ENCODE assay signal across 1 cellular context in genomic region chr6:149545754-149546471, GRCh38.
TF ChIP-seq lines count a peak whose summit lies in the region.

TSS of gene PPIL4 (minus strand) at chr6:149546043. CDS start at chr6:149546005, 38 bp downstream.

TF ChIP-seq in K562, 482 proteins besides CTCF, POLR2A, EP300 and RAD21 (continued from another document and continues in another):
- TF ChIP-seq BHLHE40 (IDR thresholded peaks at IDR 0.05; ENCODE audit: low read length) (peak; percentile 69), ZNF592 (IDR thresholded peaks at IDR 0.05) (no peak), RBM15 (IDR thresholded peaks at IDR 0.05; ENCODE audit: insufficient read depth, low read length) (no peak), HDAC8 (tag; IDR thresholded peaks at IDR 0.05) (peak; percentile 48; the same call in 1 of the 2 replicates), PRDM10 (IDR thresholded peaks at IDR 0.05; ENCODE audit: partially characterized antibody) (peak; percentile 36), E2F5 (CRISPR knock-in tag; IDR thresholded peaks at IDR 0.05) (no peak), ZNF766 (CRISPR knock-in tag; conservative IDR thresholded peaks at IDR 0.05) (peak; percentile 64), NCOA6 (IDR thresholded peaks at IDR 0.05) (peak; percentile 68; the same call in 1 of the 2 replicates), ZNF584 (CRISPR knock-in tag; IDR thresholded peaks at IDR 0.05; ENCODE audit: low read depth) (no peak), FOXK2 (conservative IDR thresholded peaks at IDR 0.05 in 1 of 2, IDR thresholded peaks at IDR 0.05 in 1 of 2; ENCODE audit: low read depth in 2 of 2) (peak; percentile 82 to 84; a peak in 3 of 4 replicates), MECOM (CRISPR knock-in tag; IDR thresholded peaks at IDR 0.05) (no peak), NFATC3 (IDR thresholded peaks at IDR 0.05) (no peak), ZNF668 (CRISPR knock-in tag; IDR thresholded peaks at IDR 0.05) (no peak), ZNF589 (CRISPR knock-in tag; IDR thresholded peaks at IDR 0.05; ENCODE audit: low read depth) (peak; percentile 81), NONO (IDR thresholded peaks at IDR 0.05; ENCODE audit: low read depth in 2 of 2, low read length in 1 of 2) (peak in 1 of 2 experiments; percentile 66; a peak in 1 of 4 replicates), SAP30 (IDR thresholded peaks at IDR 0.05; ENCODE audit: borderline replicate concordance, insufficient read depth, low read depth, low read length, poor library complexity, severe bottlenecking) (peak; percentile 93), ZNF232 (CRISPR knock-in tag; IDR thresholded peaks at IDR 0.05) (no peak), SMARCE1 (IDR thresholded peaks at IDR 0.05) (no peak), MAFG (tag; conservative IDR thresholded peaks at IDR 0.05) (no peak), CBX8 (IDR thresholded peaks at IDR 0.05; ENCODE audit: borderline replicate concordance, extremely low read depth, low read depth, low read length, poor library complexity, severe bottlenecking) (no peak), CHCHD3 (CRISPR knock-in tag; IDR thresholded peaks at IDR 0.05) (no peak), HNRNPK (IDR thresholded peaks at IDR 0.05; ENCODE audit: low read depth, low read length, poor library complexity, severe bottlenecking) (peak; percentile 79), FOXJ2 (tag; IDR thresholded peaks at IDR 0.05) (0 out of 2 replicates have a peak, but pooled peaks have one; percentile 41), ETS2 (tag; IDR thresholded peaks at IDR 0.05; ENCODE audit: borderline replicate concordance, poor library complexity, severe bottlenecking) (no peak), KDM2B (CRISPR knock-in tag; IDR thresholded peaks at IDR 0.05) (no peak), ZBTB11 (CRISPR knock-in tag; IDR thresholded peaks at IDR 0.05) (peak in 1 of 3 experiments; percentile 58; a peak in 1 of 6 replicates), RFX5 (IDR thresholded peaks at IDR 0.05; ENCODE audit: low read depth, low read length) (peak; percentile 71), MCM5 (IDR thresholded peaks at IDR 0.05; ENCODE audit: low read depth) (no peak), SRSF1 (IDR thresholded peaks at IDR 0.05; ENCODE audit: low read depth, low read length) (no peak), NR1H2 (CRISPR knock-in tag; IDR thresholded peaks at IDR 0.05) (0 out of 2 replicates have a peak, but pooled peaks have one; percentile 15), ZNF354B (CRISPR knock-in tag; IDR thresholded peaks at IDR 0.05) (0 out of 2 replicates have a peak, but pooled peaks have one; percentile 15), POLR2AphosphoS2 (IDR thresholded peaks at IDR 0.05; ENCODE audit: low read length) (peak; percentile 66; the same call in 1 of the 2 replicates), HIVEP1 (CRISPR knock-in tag; IDR thresholded peaks at IDR 0.05) (no peak), RB1 (IDR thresholded peaks at IDR 0.05; ENCODE audit: low read depth) (peak; percentile 88), ILF3 (IDR thresholded peaks at IDR 0.05; ENCODE audit: borderline replicate concordance) (peak; percentile 86; the same call in 1 of the 2 replicates), CREB5 (CRISPR knock-in tag; IDR thresholded peaks at IDR 0.05) (no peak), BRCA1 (IDR thresholded peaks at IDR 0.05) (no peak), BRCA1 (CRISPR knock-in tag; IDR thresholded peaks at IDR 0.05) (no peak), ZNF639 (CRISPR knock-in tag; conservative IDR thresholded peaks at IDR 0.05 in 1 of 2, IDR thresholded peaks at IDR 0.05 in 1 of 2) (peak in 1 of 2 experiments; percentile 99; a peak in 2 of 4 replicates), ATF6 (CRISPR knock-in tag; IDR thresholded peaks at IDR 0.05) (no peak; the same call in 1 of the 2 replicates), MXD1 (CRISPR knock-in tag; IDR thresholded peaks at IDR 0.05; ENCODE audit: borderline replicate concordance, poor library complexity, severe bottlenecking) (peak; percentile 70), FUS (optimal IDR thresholded peaks at IDR 0.05; ENCODE audit: low read depth, low read length) (peak; percentile 46), E2F6 (IDR thresholded peaks at IDR 0.05; ENCODE audit: borderline replicate concordance in 1 of 2, extremely low read depth in 1 of 2, insufficient read depth in 1 of 2, insufficient read length in 1 of 2, low read depth in 1 of 2, low read length in 1 of 2, poor library complexity in 1 of 2, severe bottlenecking in 1 of 2) (peak in 1 of 2 experiments; percentile 65), TOE1 (IDR thresholded peaks at IDR 0.05; ENCODE audit: borderline replicate concordance) (peak; percentile 57; the same call in 1 of the 2 replicates), TOE1 (CRISPR knock-in tag; IDR thresholded peaks at IDR 0.05; ENCODE audit: borderline replicate concordance, low read depth) (no peak), HLTF (IDR thresholded peaks at IDR 0.05) (no peak), THRAP3 (IDR thresholded peaks at IDR 0.05; ENCODE audit: borderline replicate concordance) (no peak)
